ENCODE assay signal across 1 cellular context in the genomic region with DNA sequence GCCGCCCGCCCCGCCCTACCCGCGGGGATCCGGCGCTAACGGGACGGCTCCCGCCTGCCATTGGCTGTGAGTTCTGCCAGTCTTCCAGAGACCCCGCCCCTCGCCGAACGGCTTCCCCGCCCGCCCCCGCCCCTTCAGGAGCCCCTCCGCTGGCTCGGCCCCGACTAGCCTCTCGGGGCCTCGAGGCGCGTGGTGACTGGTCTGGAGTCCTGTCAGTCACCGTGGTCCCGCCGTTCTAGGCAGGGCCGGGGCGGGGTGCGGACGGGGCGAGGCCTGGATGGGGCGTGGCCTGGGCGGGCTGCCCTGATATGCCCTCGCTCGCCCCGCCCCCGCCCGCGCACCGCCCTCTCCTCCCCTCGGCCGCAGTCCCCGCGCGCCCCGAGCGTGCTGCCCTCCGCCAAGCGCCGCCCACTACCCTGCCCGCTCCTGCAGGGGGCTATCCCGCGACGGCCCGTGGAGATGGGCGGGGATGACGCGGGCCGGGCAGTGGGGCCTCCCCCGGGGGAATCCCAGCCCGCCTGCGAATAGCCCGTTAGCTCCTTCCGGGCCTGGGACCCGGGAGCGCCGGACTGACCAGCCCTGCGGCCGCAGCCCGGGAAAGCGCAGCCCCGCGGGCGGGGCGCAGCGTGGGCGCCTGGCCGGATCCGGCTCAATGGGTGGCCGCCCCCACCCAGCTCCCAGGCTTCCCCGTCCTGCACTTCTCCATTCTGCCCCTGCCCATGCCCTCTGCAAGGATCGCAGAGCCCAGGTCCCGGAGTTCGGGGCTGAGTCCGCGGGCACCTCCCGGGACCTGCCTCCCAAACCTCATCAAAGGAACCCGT.
TF ChIP-seq lines count a peak whose summit lies in the region.

No MANE protein-coding gene starts in this region.

TF ChIP-seq in HepG2, 621 proteins besides CTCF, POLR2A, EP300 and RAD21 (continued from another document and continues in another):
- TF ChIP-seq, protein P1, sequence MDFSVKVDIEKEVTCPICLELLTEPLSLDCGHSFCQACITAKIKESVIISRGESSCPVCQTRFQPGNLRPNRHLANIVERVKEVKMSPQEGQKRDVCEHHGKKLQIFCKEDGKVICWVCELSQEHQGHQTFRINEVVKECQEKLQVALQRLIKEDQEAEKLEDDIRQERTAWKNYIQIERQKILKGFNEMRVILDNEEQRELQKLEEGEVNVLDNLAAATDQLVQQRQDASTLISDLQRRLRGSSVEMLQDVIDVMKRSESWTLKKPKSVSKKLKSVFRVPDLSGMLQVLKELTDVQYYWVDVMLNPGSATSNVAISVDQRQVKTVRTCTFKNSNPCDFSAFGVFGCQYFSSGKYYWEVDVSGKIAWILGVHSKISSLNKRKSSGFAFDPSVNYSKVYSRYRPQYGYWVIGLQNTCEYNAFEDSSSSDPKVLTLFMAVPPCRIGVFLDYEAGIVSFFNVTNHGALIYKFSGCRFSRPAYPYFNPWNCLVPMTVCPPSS (IDR thresholded peaks at IDR 0.05), result no peak
- no peak for TF ChIP-seq ZNF644 (CRISPR knock-in tag; IDR thresholded peaks at IDR 0.05; ENCODE audit: low read depth)
- no peak; the same call in 1 of the 2 replicates for TF ChIP-seq KDM3A (CRISPR knock-in tag; IDR thresholded peaks at IDR 0.05; ENCODE audit: low read depth)
- no peak for TF ChIP-seq AGO1 (IDR thresholded peaks at IDR 0.05; ENCODE audit: low read depth, low read length, poor library complexity, severe bottlenecking)
- TF ChIP-seq, protein P2, sequence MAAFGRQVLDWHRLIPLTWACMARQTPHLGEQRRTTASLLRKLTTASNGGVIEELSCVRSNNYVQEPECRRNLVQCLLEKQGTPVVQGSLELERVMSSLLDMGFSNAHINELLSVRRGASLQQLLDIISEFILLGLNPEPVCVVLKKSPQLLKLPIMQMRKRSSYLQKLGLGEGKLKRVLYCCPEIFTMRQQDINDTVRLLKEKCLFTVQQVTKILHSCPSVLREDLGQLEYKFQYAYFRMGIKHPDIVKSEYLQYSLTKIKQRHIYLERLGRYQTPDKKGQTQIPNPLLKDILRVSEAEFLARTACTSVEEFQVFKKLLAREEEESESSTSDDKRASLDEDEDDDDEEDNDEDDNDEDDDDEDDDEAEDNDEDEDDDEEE (CRISPR knock-in tag; IDR thresholded peaks at IDR 0.05), result 0 out of 2 replicates have a peak, but pooled peaks have one; percentile 26
- TF ChIP-seq, protein P3, sequence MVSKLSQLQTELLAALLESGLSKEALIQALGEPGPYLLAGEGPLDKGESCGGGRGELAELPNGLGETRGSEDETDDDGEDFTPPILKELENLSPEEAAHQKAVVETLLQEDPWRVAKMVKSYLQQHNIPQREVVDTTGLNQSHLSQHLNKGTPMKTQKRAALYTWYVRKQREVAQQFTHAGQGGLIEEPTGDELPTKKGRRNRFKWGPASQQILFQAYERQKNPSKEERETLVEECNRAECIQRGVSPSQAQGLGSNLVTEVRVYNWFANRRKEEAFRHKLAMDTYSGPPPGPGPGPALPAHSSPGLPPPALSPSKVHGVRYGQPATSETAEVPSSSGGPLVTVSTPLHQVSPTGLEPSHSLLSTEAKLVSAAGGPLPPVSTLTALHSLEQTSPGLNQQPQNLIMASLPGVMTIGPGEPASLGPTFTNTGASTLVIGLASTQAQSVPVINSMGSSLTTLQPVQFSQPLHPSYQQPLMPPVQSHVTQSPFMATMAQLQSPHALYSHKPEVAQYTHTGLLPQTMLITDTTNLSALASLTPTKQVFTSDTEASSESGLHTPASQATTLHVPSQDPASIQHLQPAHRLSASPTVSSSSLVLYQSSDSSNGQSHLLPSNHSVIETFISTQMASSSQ (IDR thresholded peaks at IDR 0.05; ENCODE audit: low read depth), result no peak
- TF ChIP-seq, protein P3 (CRISPR knock-in tag; IDR thresholded peaks at IDR 0.05; ENCODE audit: borderline replicate concordance), result no peak
- TF ChIP-seq ZNF432 (CRISPR knock-in tag; IDR thresholded peaks at IDR 0.05; ENCODE audit: borderline replicate concordance), result no peak
- no peak for TF ChIP-seq MZF1 (CRISPR knock-in tag; IDR thresholded peaks at IDR 0.05; ENCODE audit: borderline replicate concordance)
- no peak for TF ChIP-seq NKX3-1 (CRISPR knock-in tag; IDR thresholded peaks at IDR 0.05)
- TF ChIP-seq, protein P4, sequence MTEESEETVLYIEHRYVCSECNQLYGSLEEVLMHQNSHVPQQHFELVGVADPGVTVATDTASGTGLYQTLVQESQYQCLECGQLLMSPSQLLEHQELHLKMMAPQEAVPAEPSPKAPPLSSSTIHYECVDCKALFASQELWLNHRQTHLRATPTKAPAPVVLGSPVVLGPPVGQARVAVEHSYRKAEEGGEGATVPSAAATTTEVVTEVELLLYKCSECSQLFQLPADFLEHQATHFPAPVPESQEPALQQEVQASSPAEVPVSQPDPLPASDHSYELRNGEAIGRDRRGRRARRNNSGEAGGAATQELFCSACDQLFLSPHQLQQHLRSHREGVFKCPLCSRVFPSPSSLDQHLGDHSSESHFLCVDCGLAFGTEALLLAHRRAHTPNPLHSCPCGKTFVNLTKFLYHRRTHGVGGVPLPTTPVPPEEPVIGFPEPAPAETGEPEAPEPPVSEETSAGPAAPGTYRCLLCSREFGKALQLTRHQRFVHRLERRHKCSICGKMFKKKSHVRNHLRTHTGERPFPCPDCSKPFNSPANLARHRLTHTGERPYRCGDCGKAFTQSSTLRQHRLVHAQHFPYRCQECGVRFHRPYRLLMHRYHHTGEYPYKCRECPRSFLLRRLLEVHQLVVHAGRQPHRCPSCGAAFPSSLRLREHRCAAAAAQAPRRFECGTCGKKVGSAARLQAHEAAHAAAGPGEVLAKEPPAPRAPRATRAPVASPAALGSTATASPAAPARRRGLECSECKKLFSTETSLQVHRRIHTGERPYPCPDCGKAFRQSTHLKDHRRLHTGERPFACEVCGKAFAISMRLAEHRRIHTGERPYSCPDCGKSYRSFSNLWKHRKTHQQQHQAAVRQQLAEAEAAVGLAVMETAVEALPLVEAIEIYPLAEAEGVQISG (CRISPR knock-in tag; IDR thresholded peaks at IDR 0.05), result no peak
- TF ChIP-seq CCDC6 (CRISPR knock-in tag; IDR thresholded peaks at IDR 0.05), result no peak
- no peak for TF ChIP-seq ZZZ3 (CRISPR knock-in tag; IDR thresholded peaks at IDR 0.05; ENCODE audit: borderline replicate concordance)
- TF ChIP-seq NFYC (CRISPR knock-in tag; IDR thresholded peaks at IDR 0.05), result peak; percentile 89
- TF ChIP-seq ATF7-NPFF (CRISPR knock-in tag; IDR thresholded peaks at IDR 0.05; ENCODE audit: low read depth), result peak; percentile 42; the same call in 1 of the 2 replicates
- TF ChIP-seq ZSCAN25 (CRISPR knock-in tag; IDR thresholded peaks at IDR 0.05), result no peak
- TF ChIP-seq HDAC1 (CRISPR knock-in tag; IDR thresholded peaks at IDR 0.05), result peak; percentile 67
- no peak for TF ChIP-seq SRSF4 (IDR thresholded peaks at IDR 0.05; ENCODE audit: low read depth, low read length, poor library complexity, severe bottlenecking)
- TF ChIP-seq NAIF1 (CRISPR knock-in tag; IDR thresholded peaks at IDR 0.05; ENCODE audit: borderline replicate concordance), result no peak
- peak; percentile 61; the same call in 1 of the 2 replicates for TF ChIP-seq DR1 (CRISPR knock-in tag; IDR thresholded peaks at IDR 0.05)
- TF ChIP-seq, protein P5, sequence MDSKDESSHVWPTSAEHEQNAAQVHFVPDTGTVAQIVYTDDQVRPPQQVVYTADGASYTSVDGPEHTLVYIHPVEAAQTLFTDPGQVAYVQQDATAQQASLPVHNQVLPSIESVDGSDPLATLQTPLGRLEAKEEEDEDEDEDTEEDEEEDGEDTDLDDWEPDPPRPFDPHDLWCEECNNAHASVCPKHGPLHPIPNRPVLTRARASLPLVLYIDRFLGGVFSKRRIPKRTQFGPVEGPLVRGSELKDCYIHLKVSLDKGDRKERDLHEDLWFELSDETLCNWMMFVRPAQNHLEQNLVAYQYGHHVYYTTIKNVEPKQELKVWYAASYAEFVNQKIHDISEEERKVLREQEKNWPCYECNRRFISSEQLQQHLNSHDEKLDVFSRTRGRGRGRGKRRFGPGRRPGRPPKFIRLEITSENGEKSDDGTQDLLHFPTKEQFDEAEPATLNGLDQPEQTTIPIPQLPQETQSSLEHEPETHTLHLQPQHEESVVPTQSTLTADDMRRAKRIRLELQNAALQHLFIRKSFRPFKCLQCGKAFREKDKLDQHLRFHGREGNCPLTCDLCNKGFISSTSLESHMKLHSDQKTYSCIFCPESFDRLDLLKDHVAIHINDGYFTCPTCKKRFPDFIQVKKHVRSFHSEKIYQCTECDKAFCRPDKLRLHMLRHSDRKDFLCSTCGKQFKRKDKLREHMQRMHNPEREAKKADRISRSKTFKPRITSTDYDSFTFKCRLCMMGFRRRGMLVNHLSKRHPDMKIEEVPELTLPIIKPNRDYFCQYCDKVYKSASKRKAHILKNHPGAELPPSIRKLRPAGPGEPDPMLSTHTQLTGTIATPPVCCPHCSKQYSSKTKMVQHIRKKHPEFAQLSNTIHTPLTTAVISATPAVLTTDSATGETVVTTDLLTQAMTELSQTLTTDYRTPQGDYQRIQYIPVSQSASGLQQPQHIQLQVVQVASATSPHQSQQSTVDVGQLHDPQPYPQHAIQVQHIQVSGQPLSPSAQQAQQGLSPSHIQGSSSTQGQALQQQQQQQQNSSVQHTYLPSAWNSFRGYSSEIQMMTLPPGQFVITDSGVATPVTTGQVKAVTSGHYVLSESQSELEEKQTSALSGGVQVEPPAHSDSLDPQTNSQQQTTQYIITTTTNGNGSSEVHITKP (CRISPR knock-in tag; IDR thresholded peaks at IDR 0.05; ENCODE audit: low read depth), result no peak
- TF ChIP-seq ETV6 (CRISPR knock-in tag; conservative IDR thresholded peaks at IDR 0.05), result no peak
- no peak for TF ChIP-seq ZNF589 (CRISPR knock-in tag; conservative IDR thresholded peaks at IDR 0.05)
- no peak for TF ChIP-seq GTF2F1 (IDR thresholded peaks at IDR 0.05; ENCODE audit: low read length)
- TF ChIP-seq, protein P6, sequence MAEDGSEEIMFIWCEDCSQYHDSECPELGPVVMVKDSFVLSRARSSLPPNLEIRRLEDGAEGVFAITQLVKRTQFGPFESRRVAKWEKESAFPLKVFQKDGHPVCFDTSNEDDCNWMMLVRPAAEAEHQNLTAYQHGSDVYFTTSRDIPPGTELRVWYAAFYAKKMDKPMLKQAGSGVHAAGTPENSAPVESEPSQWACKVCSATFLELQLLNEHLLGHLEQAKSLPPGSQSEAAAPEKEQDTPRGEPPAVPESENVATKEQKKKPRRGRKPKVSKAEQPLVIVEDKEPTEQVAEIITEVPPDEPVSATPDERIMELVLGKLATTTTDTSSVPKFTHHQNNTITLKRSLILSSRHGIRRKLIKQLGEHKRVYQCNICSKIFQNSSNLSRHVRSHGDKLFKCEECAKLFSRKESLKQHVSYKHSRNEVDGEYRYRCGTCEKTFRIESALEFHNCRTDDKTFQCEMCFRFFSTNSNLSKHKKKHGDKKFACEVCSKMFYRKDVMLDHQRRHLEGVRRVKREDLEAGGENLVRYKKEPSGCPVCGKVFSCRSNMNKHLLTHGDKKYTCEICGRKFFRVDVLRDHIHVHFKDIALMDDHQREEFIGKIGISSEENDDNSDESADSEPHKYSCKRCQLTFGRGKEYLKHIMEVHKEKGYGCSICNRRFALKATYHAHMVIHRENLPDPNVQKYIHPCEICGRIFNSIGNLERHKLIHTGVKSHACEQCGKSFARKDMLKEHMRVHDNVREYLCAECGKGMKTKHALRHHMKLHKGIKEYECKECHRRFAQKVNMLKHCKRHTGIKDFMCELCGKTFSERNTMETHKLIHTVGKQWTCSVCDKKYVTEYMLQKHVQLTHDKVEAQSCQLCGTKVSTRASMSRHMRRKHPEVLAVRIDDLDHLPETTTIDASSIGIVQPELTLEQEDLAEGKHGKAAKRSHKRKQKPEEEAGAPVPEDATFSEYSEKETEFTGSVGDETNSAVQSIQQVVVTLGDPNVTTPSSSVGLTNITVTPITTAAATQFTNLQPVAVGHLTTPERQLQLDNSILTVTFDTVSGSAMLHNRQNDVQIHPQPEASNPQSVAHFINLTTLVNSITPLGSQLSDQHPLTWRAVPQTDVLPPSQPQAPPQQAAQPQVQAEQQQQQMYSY (CRISPR knock-in tag; IDR thresholded peaks at IDR 0.05), result 0 out of 2 replicates have a peak, but pooled peaks have one; percentile 12
- TF ChIP-seq, protein P7, sequence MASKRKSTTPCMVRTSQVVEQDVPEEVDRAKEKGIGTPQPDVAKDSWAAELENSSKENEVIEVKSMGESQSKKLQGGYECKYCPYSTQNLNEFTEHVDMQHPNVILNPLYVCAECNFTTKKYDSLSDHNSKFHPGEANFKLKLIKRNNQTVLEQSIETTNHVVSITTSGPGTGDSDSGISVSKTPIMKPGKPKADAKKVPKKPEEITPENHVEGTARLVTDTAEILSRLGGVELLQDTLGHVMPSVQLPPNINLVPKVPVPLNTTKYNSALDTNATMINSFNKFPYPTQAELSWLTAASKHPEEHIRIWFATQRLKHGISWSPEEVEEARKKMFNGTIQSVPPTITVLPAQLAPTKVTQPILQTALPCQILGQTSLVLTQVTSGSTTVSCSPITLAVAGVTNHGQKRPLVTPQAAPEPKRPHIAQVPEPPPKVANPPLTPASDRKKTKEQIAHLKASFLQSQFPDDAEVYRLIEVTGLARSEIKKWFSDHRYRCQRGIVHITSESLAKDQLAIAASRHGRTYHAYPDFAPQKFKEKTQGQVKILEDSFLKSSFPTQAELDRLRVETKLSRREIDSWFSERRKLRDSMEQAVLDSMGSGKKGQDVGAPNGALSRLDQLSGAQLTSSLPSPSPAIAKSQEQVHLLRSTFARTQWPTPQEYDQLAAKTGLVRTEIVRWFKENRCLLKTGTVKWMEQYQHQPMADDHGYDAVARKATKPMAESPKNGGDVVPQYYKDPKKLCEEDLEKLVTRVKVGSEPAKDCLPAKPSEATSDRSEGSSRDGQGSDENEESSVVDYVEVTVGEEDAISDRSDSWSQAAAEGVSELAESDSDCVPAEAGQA (IDR thresholded peaks at IDR 0.05; ENCODE audit: low read depth), result no peak
- TF ChIP-seq, protein P7 (CRISPR knock-in tag; IDR thresholded peaks at IDR 0.05; ENCODE audit: borderline replicate concordance), result no peak
